In genomic region chr9:136882109-136882946, GRCh38 we compare ENCODE assay signal across 8 cellular contexts. TPM values are rescaled to one million over a fixed set of nuclear protein-coding genes. Genes with fewer than 3 reads are reported as not detected.
DNase-seq lines count a peak whose midpoint lies in the region; ATAC-seq and TF ChIP-seq lines count a peak whose summit lies in the region.

No MANE protein-coding gene starts in this region.

- no peak overlapping the region for H2AFZ ChIP-seq in Loucy (ENCODE audit: low read length)

- H3K4me3 ChIP-seq in Loucy (ENCODE audit: low read length, poor library complexity, severe bottlenecking) = no peak overlapping the region

- H3K4me3 Mint-ChIP-seq in activated CD8-positive, alpha-beta T cell treated with anti-CD3 and anti-CD28 coated beads for 36 hours = peak overlapping the region; percentile 67

- no peaks in the 10 kb centered on the region for H3F3A ChIP-seq in Loucy (ENCODE audit: low read depth)

- ATAC-seq in GM18868 (IDR thresholded peaks at IDR 0.05; ENCODE audit: unreplicated experiment) = peak; percentile 40
- ATAC-seq in activated CD8-positive, alpha-beta T cell treated with anti-CD3 and anti-CD28 coated beads for 36 hours = peak; percentile 66
- ATAC-seq in HG02678 (IDR thresholded peaks at IDR 0.05; ENCODE audit: unreplicated experiment) = no peak

- H3K27ac ChIP-seq in epithelial cell of prostate = peak overlapping the region; percentile 20

- H3K9me2 ChIP-seq in Loucy (replicated peaks; ENCODE audit: low read depth, low read length) = no peaks in the 10 kb centered on the region

- peaks cover 12% of the 10 kb centered on the region for H3K36me3 Mint-ChIP-seq in activated CD8-positive, alpha-beta T cell treated with anti-CD3 and anti-CD28 coated beads for 36 hours (ENCODE audit: low read depth)

- CTCF ChIA-PET in activated CD8-positive, alpha-beta T cell treated with anti-CD3 and anti-CD28 coated beads for 36 hours (lab: Charles Lee) = interaction anchor here (0.7 to 2.6 kb wide), 13 partner anchors 11 to 181 kb away, joined by 3 to 15 read pairs (median 3); partner anchors contain the start of gene AJM1

- peaks cover 45% of the 10 kb centered on the region for H3K4me1 Mint-ChIP-seq in activated CD8-positive, alpha-beta T cell treated with anti-CD3 and anti-CD28 coated beads for 36 hours (ENCODE audit: low read depth)

- H3K9me3 ChIP-seq in Loucy (ENCODE audit: insufficient read depth, low read depth, low read length) = no peaks in the 10 kb centered on the region

- no peak overlapping the region for H3K9ac ChIP-seq in Loucy (ENCODE audit: low read depth, low read length, poor library complexity, severe bottlenecking)

- no peaks in the 10 kb centered on the region for H3K27me3 ChIP-seq in Loucy (ENCODE audit: insufficient read depth, low read length, poor library complexity, severe bottlenecking)

- peaks cover 7% of the 10 kb centered on the region for H4K20me1 ChIP-seq in Loucy (ENCODE audit: insufficient read depth, low read length, poor library complexity, severe bottlenecking)

- no peaks in the 10 kb centered on the region for H3K9me3 Mint-ChIP-seq in activated CD8-positive, alpha-beta T cell treated with anti-CD3 and anti-CD28 coated beads for 36 hours

- H3K27ac Mint-ChIP-seq in activated CD8-positive, alpha-beta T cell treated with anti-CD3 and anti-CD28 coated beads for 36 hours = peak overlapping the region; percentile 88

- no peak for TF ChIP-seq CTCF in Loucy (conservative IDR thresholded peaks at IDR 0.05; ENCODE audit: low read length)
- TF ChIP-seq CTCF in activated CD8-positive, alpha-beta T cell treated with anti-CD3 and anti-CD28 coated beads for 36 hours (IDR thresholded peaks at IDR 0.05) = peak; percentile 24

- POLR2A ChIA-PET in activated CD8-positive, alpha-beta T cell treated with anti-CD3 and anti-CD28 coated beads for 36 hours (lab: Charles Lee) = interaction anchor here (0.6 to 2.7 kb wide), 12 partner anchors 10 to 565 kb away, joined by 3 to 15 read pairs (median 6); partner anchors contain the start of genes EDF1 and RABL6

- H3K36me3 ChIP-seq in Loucy (ENCODE audit: insufficient read depth, low read length) = no peaks in the 10 kb centered on the region

- H3K79me2 ChIP-seq in Loucy (ENCODE audit: insufficient read depth, low read length) = peaks cover 16% of the 10 kb centered on the region

- no peaks in the 10 kb centered on the region for H3K27me3 Mint-ChIP-seq in activated CD8-positive, alpha-beta T cell treated with anti-CD3 and anti-CD28 coated beads for 36 hours

- H3K4me2 ChIP-seq in Loucy (ENCODE audit: low read depth, low read length, poor library complexity, severe bottlenecking) = peak overlapping the region; percentile 11

- DNase-seq in activated CD8-positive, alpha-beta T cell treated with anti-CD3 and anti-CD28 coated beads for 36 hours = peak; percentile 97
- DNase-seq in epithelial cell of prostate (ENCODE audit: low read depth, low spot score) = peak; percentile 79
- DNase-seq in pulmonary artery endothelial cell (ENCODE audit: low read depth, low spot score) = peak; percentile 35
- no peak for DNase-seq in NCI-H1105 (lab: John Stamatoyannopoulos, UW)
- DNase-seq in NCI-H2107 treated with DMSO at 0.1 percent for 48 hours (lab: John Stamatoyannopoulos, UW; ENCODE audit: unreplicated experiment) = no peak

- intact Hi-C loops in activated CD8-positive, alpha-beta T cell treated with anti-CD3 and anti-CD28 coated beads for 36 hours (cut with micrococcal nuclease) = no loop called here

- H3K4me1 ChIP-seq in Loucy (ENCODE audit: insufficient read depth, low read length, poor library complexity, severe bottlenecking) = peaks cover 22% of the 10 kb centered on the region

RNA-seq across cellular contexts. Expression of gene TRAF2, which starts 4.0 kb away (rescaled TPM):
- 10 to 100 TPM; 34.8 to 40.5 TPM for total RNA-seq in activated CD8-positive, alpha-beta T cell treated with anti-CD3 and anti-CD28 coated beads for 36 hours
- total RNA-seq in pulmonary artery endothelial cell = 12.7 and 23.9 TPM in 2 replicates

RNA-seq across cellular contexts. Expression of gene EDF1, which starts 16.2 kb away (rescaled TPM):
- 100 to 1,000 TPM; 254 to 270 TPM for total RNA-seq in activated CD8-positive, alpha-beta T cell treated with anti-CD3 and anti-CD28 coated beads for 36 hours
- 279 and 309 TPM in 2 replicates for total RNA-seq in pulmonary artery endothelial cell

RNA-seq across cellular contexts. Expression of gene MAMDC4, which starts 30.2 kb away (rescaled TPM):
- total RNA-seq in activated CD8-positive, alpha-beta T cell treated with anti-CD3 and anti-CD28 coated beads for 36 hours = 10 to 100 TPM; 18.5 to 19.1 TPM
- total RNA-seq in pulmonary artery endothelial cell = 0.86 and 2.1 TPM in 2 replicates

RNA-seq across cellular contexts. Expression of gene PHPT1, which starts 33.1 kb away (rescaled TPM):
- total RNA-seq in activated CD8-positive, alpha-beta T cell treated with anti-CD3 and anti-CD28 coated beads for 36 hours = 100 to 1,000 TPM; 123 to 124 TPM
- total RNA-seq in pulmonary artery endothelial cell = 150 and 171 TPM in 2 replicates

RNA-seq across cellular contexts. Expression of gene AJM1, which starts 40.0 kb away (rescaled TPM):
- 1 to 10 TPM; 5.8 to 6.4 TPM for total RNA-seq in activated CD8-positive, alpha-beta T cell treated with anti-CD3 and anti-CD28 coated beads for 36 hours
- 0.66 and 0.78 TPM in 2 replicates for total RNA-seq in pulmonary artery endothelial cell

Comparison
In these comparisons a context has a peak if more than half of its experiments do, and no peak if none do; other contexts are left out.
1. DNase-seq: peak in activated CD8-positive, alpha-beta T cell treated with anti-CD3 and anti-CD28 coated beads for 36 hours (single experiment), epithelial cell of prostate (single experiment) and pulmonary artery endothelial cell (single experiment); none in NCI-H1105 (single experiment) and NCI-H2107 treated with DMSO at 0.1 percent for 48 hours (single experiment).